ENCODE assay signal across 1 cellular context in the genomic region with DNA sequence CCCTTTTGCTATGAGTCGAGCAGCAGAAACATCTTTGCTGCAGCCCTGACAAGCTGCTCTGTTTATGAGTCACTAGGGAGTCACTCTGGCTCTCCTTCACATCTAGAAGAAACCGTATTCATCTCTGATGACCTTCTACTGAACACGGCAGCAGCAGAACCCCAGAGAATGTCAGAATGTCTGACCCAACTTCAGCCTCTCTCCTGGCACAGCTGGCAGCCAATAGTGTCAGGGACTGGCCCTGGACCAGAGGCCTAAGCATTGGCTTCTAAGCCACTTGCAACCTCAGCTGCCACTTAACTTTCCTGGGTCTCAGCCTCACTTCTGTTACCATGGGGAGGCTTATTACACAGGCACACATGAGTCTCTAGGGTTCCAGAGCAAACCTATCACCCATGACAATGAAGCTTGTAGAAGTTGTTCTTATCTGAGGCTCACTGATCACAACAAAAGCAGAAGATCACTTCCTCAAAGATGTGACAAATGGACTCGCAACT.
A peak's percentile ranks its signal among the peaks of the same experiment; 100 is the strongest.
TF ChIP-seq lines count a peak whose summit lies in the region.

No MANE protein-coding gene starts in this region.

TF ChIP-seq in IMR-90, 13 proteins besides CTCF, POLR2A, EP300 and RAD21:
- TF ChIP-seq RFX5 (IDR thresholded peaks at IDR 0.05; ENCODE audit: low read depth, low read length) (no peak), RCOR1 (IDR thresholded peaks at IDR 0.05; ENCODE audit: insufficient replicate concordance, low read length) (no peak), FOS (IDR thresholded peaks at IDR 0.05; ENCODE audit: low read depth, low read length) (peak; percentile 42; the same call in 1 of the 2 replicates), NFE2L2 (IDR thresholded peaks at IDR 0.05; ENCODE audit: low read depth, low read length) (no peak), BHLHE40 (IDR thresholded peaks at IDR 0.05; ENCODE audit: low read depth, low read length) (no peak)
